ENCODE assay signal across 1 cellular context in genomic region chr1:39691383-39692151, GRCh38.
TF ChIP-seq lines count a peak whose summit lies in the region.

Gene HPCAL4, minus strand, starts transcription at chr1:39691433. Its CDS starts 6,830 bp downstream, at chr1:39684603.

TF ChIP-seq in K562, 482 proteins besides CTCF, POLR2A, EP300 and RAD21 (continued from another document):
- TF ChIP-seq, protein P1, sequence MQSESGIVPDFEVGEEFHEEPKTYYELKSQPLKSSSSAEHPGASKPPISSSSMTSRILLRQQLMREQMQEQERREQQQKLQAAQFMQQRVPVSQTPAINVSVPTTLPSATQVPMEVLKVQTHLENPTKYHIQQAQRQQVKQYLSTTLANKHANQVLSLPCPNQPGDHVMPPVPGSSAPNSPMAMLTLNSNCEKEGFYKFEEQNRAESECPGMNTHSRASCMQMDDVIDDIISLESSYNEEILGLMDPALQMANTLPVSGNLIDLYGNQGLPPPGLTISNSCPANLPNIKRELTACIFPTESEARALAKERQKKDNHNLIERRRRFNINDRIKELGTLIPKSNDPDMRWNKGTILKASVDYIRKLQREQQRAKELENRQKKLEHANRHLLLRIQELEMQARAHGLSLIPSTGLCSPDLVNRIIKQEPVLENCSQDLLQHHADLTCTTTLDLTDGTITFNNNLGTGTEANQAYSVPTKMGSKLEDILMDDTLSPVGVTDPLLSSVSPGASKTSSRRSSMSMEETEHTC (IDR thresholded peaks at IDR 0.05), result no peak
- TF ChIP-seq, protein P2, sequence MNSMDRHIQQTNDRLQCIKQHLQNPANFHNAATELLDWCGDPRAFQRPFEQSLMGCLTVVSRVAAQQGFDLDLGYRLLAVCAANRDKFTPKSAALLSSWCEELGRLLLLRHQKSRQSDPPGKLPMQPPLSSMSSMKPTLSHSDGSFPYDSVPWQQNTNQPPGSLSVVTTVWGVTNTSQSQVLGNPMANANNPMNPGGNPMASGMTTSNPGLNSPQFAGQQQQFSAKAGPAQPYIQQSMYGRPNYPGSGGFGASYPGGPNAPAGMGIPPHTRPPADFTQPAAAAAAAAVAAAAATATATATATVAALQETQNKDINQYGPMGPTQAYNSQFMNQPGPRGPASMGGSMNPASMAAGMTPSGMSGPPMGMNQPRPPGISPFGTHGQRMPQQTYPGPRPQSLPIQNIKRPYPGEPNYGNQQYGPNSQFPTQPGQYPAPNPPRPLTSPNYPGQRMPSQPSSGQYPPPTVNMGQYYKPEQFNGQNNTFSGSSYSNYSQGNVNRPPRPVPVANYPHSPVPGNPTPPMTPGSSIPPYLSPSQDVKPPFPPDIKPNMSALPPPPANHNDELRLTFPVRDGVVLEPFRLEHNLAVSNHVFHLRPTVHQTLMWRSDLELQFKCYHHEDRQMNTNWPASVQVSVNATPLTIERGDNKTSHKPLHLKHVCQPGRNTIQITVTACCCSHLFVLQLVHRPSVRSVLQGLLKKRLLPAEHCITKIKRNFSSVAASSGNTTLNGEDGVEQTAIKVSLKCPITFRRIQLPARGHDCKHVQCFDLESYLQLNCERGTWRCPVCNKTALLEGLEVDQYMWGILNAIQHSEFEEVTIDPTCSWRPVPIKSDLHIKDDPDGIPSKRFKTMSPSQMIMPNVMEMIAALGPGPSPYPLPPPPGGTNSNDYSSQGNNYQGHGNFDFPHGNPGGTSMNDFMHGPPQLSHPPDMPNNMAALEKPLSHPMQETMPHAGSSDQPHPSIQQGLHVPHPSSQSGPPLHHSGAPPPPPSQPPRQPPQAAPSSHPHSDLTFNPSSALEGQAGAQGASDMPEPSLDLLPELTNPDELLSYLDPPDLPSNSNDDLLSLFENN (IDR thresholded peaks at IDR 0.05; ENCODE audit: low read depth in 2 of 2, low read length in 2 of 2), result no peak
- TF ChIP-seq ZNF449 (CRISPR knock-in tag; IDR thresholded peaks at IDR 0.05) (no peak), U2AF2 (optimal IDR thresholded peaks at IDR 0.05; ENCODE audit: low read depth, low read length) (no peak), RBFOX2 (IDR thresholded peaks at IDR 0.05; ENCODE audit: low read depth, low read length) (no peak), ZNF77 (CRISPR knock-in tag; IDR thresholded peaks at IDR 0.05) (no peak), ZBTB7A (IDR thresholded peaks at IDR 0.05; ENCODE audit: borderline replicate concordance, control insufficient read depth, low read depth, low read length) (peak; percentile 76), RCOR1 (IDR thresholded peaks at IDR 0.05; ENCODE audit: borderline replicate concordance in 1 of 2, low read depth in 2 of 2, low read length in 2 of 2) (no peak), BMI1 (IDR thresholded peaks at IDR 0.05; ENCODE audit: low read length) (peak; percentile 71), PCBP1 (IDR thresholded peaks at IDR 0.05; ENCODE audit: low read depth, low read length, poor library complexity, severe bottlenecking) (peak; percentile 22), ARHGAP35 (IDR thresholded peaks at IDR 0.05; ENCODE audit: partially characterized antibody) (no peak), FOS (IDR thresholded peaks at IDR 0.05; ENCODE audit: extremely low read depth, insufficient read length) (peak; percentile 37), CHD2 (IDR thresholded peaks at IDR 0.05; ENCODE audit: low read depth, low read length) (peak; percentile 4; the same call in 1 of the 2 replicates), TAF1 (IDR thresholded peaks at IDR 0.05; ENCODE audit: control insufficient read depth, extremely low read depth, insufficient read depth, low read length, severe bottlenecking) (no peak), SLC30A9 (CRISPR knock-in tag; IDR thresholded peaks at IDR 0.05) (no peak), SP1 (CRISPR knock-in tag; IDR thresholded peaks at IDR 0.05) (peak; percentile 60), SETDB1 (IDR thresholded peaks at IDR 0.05; ENCODE audit: low read length) (no peak), ZNF253 (CRISPR knock-in tag; conservative IDR thresholded peaks at IDR 0.05) (no peak), NCOA1 (IDR thresholded peaks at IDR 0.05; ENCODE audit: low read depth) (no peak), TRIM24 (IDR thresholded peaks at IDR 0.05) (no peak), SREBF2 (CRISPR knock-in tag; IDR thresholded peaks at IDR 0.05) (no peak), CUX1 (CRISPR knock-in tag; IDR thresholded peaks at IDR 0.05) (no peak), ZNF507 (tag; conservative IDR thresholded peaks at IDR 0.05) (no peak), YY1 (IDR thresholded peaks at IDR 0.05; ENCODE audit: borderline replicate concordance in 1 of 3, control insufficient read depth in 1 of 3, extremely low read depth in 1 of 3, insufficient read depth in 3 of 3, insufficient read length in 1 of 3, insufficient replicate concordance in 2 of 3, low read depth in 1 of 3, low read length in 2 of 3) (no peak), KDM1A (IDR thresholded peaks at IDR 0.05) (no peak), MNT (conservative IDR thresholded peaks at IDR 0.05) (no peak), CHD4 (IDR thresholded peaks at IDR 0.05; ENCODE audit: insufficient read depth, insufficient replicate concordance, low read depth, low read length, poor library complexity, severe bottlenecking) (no peak)
- TF ChIP-seq, protein P3, sequence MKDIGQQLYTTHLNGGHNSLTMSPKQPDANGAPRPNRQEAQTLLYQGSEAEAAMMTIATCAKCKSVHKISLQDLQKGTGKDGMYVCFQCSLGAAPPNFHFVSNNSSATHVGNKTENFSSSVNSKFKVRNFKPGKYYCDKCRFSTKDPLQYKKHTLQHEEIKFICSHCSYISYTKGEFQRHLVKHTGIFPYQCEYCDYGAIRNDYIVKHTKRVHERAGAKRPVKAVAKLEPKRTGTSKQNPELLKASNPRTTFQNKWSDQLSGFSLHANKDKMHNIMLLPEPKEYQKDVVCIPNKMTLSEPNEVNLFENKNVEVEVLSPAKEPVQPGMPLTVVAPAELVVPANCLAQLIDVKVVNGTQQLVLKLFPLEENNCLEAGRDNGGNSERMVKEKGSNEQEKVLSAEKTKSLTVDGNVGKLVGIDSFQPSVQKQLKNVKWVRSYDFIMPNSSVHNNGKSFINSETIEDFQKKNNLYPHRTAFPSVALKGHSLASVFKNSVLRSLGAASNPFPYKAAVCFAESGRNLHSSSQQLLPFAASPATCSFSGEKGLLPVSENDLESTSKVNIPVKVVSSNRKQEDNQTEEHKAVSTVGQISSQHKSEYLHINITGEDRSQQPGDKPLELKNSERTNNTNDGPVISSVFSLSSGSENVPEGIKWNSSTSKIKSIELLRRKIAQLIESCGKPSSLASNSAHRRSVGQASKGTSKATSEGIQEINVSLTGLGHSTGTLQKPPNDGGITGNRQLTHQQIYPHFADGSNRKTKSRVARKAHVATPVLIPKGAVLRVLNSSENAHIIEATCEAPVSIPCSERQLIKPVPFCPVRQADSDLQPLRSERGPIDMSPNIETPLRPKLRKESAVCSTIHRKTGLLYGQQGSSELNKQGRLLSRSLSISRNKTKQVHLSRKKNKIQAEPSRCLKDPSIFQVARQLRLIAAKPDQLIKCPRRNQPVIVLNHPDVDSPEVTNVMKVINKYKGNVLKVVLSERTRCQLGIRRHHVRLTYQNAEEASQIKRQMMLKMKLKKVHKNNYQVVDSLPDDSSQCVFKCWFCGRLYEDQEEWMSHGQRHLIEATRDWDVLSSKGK (CRISPR knock-in tag; IDR thresholded peaks at IDR 0.05), result no peak
- TF ChIP-seq, protein P4, sequence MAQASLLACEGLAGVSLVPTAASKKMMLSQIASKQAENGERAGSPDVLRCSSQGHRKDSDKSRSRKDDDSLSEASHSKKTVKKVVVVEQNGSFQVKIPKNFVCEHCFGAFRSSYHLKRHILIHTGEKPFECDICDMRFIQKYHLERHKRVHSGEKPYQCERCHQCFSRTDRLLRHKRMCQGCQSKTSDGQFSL (CRISPR knock-in tag; IDR thresholded peaks at IDR 0.05), result peak; percentile 93
- TF ChIP-seq, protein P4 (tag; IDR thresholded peaks at IDR 0.05), result no peak
- TF ChIP-seq, protein P5, sequence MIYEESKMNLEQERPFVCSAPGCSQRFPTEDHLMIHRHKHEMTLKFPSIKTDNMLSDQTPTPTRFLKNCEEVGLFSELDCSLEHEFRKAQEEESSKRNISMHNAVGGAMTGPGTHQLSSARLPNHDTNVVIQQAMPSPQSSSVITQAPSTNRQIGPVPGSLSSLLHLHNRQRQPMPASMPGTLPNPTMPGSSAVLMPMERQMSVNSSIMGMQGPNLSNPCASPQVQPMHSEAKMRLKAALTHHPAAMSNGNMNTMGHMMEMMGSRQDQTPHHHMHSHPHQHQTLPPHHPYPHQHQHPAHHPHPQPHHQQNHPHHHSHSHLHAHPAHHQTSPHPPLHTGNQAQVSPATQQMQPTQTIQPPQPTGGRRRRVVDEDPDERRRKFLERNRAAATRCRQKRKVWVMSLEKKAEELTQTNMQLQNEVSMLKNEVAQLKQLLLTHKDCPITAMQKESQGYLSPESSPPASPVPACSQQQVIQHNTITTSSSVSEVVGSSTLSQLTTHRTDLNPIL (CRISPR knock-in tag; IDR thresholded peaks at IDR 0.05), result no peak
- TF ChIP-seq, protein P6, sequence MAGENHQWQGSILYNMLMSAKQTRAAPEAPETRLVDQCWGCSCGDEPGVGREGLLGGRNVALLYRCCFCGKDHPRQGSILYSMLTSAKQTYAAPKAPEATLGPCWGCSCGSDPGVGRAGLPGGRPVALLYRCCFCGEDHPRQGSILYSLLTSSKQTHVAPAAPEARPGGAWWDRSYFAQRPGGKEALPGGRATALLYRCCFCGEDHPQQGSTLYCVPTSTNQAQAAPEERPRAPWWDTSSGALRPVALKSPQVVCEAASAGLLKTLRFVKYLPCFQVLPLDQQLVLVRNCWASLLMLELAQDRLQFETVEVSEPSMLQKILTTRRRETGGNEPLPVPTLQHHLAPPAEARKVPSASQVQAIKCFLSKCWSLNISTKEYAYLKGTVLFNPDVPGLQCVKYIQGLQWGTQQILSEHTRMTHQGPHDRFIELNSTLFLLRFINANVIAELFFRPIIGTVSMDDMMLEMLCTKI (IDR thresholded peaks at IDR 0.05; ENCODE audit: partially characterized antibody), result no peak
- TF ChIP-seq, protein P7, sequence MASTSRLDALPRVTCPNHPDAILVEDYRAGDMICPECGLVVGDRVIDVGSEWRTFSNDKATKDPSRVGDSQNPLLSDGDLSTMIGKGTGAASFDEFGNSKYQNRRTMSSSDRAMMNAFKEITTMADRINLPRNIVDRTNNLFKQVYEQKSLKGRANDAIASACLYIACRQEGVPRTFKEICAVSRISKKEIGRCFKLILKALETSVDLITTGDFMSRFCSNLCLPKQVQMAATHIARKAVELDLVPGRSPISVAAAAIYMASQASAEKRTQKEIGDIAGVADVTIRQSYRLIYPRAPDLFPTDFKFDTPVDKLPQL (IDR thresholded peaks at IDR 0.05; ENCODE audit: extremely low read depth, insufficient read length), result no peak
